11 cellular contexts compared by ENCODE assay signal in the genomic region with DNA sequence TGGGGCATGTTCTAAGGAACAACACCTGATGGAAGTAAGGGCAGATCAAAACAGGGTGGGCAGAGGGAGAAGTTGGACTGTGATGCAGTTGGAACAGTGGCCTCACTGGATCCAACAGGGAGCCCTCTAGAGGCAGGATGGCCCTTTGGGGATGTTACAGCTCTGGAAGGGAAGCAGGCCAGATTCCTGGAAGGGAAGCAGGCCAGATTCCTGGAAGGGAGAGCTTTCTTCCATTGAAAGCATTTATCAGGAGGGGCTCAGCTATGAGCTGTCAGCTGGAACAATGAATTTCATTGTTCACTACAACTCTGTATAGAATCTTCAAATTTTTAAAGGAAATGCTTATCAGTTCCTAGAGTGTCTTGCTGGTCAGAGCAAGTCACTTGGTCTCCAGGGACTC. TPM values are rescaled to one million over a fixed set of nuclear protein-coding genes. Genes with fewer than 3 reads are reported as not detected.
DNase-seq lines count a peak whose midpoint lies in the region; ATAC-seq lines count a peak whose summit lies in the region.
"Had no signal": no experiment of that assay in that cellular context is flagged by ENCODE, and none has a peak within 500 bp of the region (broad histone marks: within the 10 kb centered on the region; RNA-seq: fewer than 3 reads in every experiment).

No MANE protein-coding gene starts in this region.

- ATAC-seq in HG02623 (IDR thresholded peaks at IDR 0.05; ENCODE audit: unreplicated experiment) (no peak), GM18502 (IDR thresholded peaks at IDR 0.05; ENCODE audit: poor library complexity, unreplicated experiment) (no peak)

- intact Hi-C loops in activated naive CD4-positive, alpha-beta T cell treated with anti-CD3 and anti-CD28 coated beads for 36 hours (cut with micrococcal nuclease) = no loop called here

- DNase-seq in COLO829 (ENCODE audit: low spot score) = peak; percentile 78
- DNase-seq in LHCN-M2 (ENCODE audit: low read depth) = peak; percentile 44
- peak; percentile 23 for DNase-seq in cerebellar cortex (ENCODE audit: low spot score)
- peak; percentile 29 to 71 for DNase-seq in lung microvascular endothelial cell (ENCODE audit: low read depth in 2 of 2)
- DNase-seq in SHP77 treated with DMSO at 0.1 percent for 48 hours (lab: John Stamatoyannopoulos, UW) = no peak
- no peak for DNase-seq in activated naive CD4-positive, alpha-beta T cell treated with anti-CD3 and anti-CD28 coated beads for 36 hours
- DNase-seq: Karpas-422 had no signal

- CTCF ChIA-PET in activated naive CD4-positive, alpha-beta T cell treated with anti-CD3 and anti-CD28 coated beads for 36 hours (lab: Charles Lee) = no interaction called here

- H3K9me3 Mint-ChIP-seq in activated naive CD4-positive, alpha-beta T cell treated with anti-CD3 and anti-CD28 coated beads for 36 hours = no peaks in the 10 kb centered on the region
- H3K9me3 Mint-ChIP-seq: activated T-helper 1 cell treated with anti-CD3 and anti-CD28 coated beads, Interleukin-12 subunit alpha, Interleukin-12 subunit beta, Interleukin-2, Interleukin-4 antibody, amounts not matched to agents 30 ng/mL and 10 ng/mL and 1 ng/mL, durations not matched to agents 14 hours and 24 hours and 36 hours; stimulated activated naive CD8-positive, alpha-beta T cell treated with anti-CD3 and anti-CD28 coated beads, Interleukin-15, Interleukin-2, amounts not matched to agents 100 ng/mL and 50 ng/mL, for 24 hours had no signal

- H3K4me3 Mint-ChIP-seq in activated naive CD4-positive, alpha-beta T cell treated with anti-CD3 and anti-CD28 coated beads for 36 hours = no peak overlapping the region
- H3K4me3 Mint-ChIP-seq: activated T-helper 1 cell treated with anti-CD3 and anti-CD28 coated beads, Interleukin-12 subunit alpha, Interleukin-12 subunit beta, Interleukin-2, Interleukin-4 antibody, amounts not matched to agents 30 ng/mL and 10 ng/mL and 1 ng/mL, durations not matched to agents 14 hours and 24 hours and 36 hours; stimulated activated naive CD8-positive, alpha-beta T cell treated with anti-CD3 and anti-CD28 coated beads, Interleukin-15, Interleukin-2, amounts not matched to agents 100 ng/mL and 50 ng/mL, for 24 hours had no signal

- no peaks in the 10 kb centered on the region for H3K27me3 Mint-ChIP-seq in activated naive CD4-positive, alpha-beta T cell treated with anti-CD3 and anti-CD28 coated beads for 36 hours (ENCODE audit: low read depth)
- H3K27me3 Mint-ChIP-seq: stimulated activated naive CD8-positive, alpha-beta T cell treated with anti-CD3 and anti-CD28 coated beads, Interleukin-15, Interleukin-2, amounts not matched to agents 100 ng/mL and 50 ng/mL, for 24 hours had no signal

- no peaks in the 10 kb centered on the region for H3K36me3 Mint-ChIP-seq in activated naive CD4-positive, alpha-beta T cell treated with anti-CD3 and anti-CD28 coated beads for 36 hours (ENCODE audit: low read depth)

- H3K4me1 Mint-ChIP-seq in activated naive CD4-positive, alpha-beta T cell treated with anti-CD3 and anti-CD28 coated beads for 36 hours (ENCODE audit: low read depth) = peaks cover 2% of the 10 kb centered on the region

- no peak overlapping the region for H3K27ac Mint-ChIP-seq in activated naive CD4-positive, alpha-beta T cell treated with anti-CD3 and anti-CD28 coated beads for 36 hours
- H3K27ac Mint-ChIP-seq: activated T-helper 1 cell treated with anti-CD3 and anti-CD28 coated beads, Interleukin-12 subunit alpha, Interleukin-12 subunit beta, Interleukin-2, Interleukin-4 antibody, amounts not matched to agents 30 ng/mL and 10 ng/mL and 1 ng/mL, durations not matched to agents 14 hours and 24 hours and 36 hours; stimulated activated naive CD8-positive, alpha-beta T cell treated with anti-CD3 and anti-CD28 coated beads, Interleukin-15, Interleukin-2, amounts not matched to agents 100 ng/mL and 50 ng/mL, for 24 hours had no signal

RNA-seq across cellular contexts. Expression of gene IL15, which starts 17.7 kb away (rescaled TPM):
- total RNA-seq in LHCN-M2 (2014; rRNA removed) = 6.8 and 8.0 TPM in 2 replicates
- 2.8 TPM for polyA plus RNA-seq in LHCN-M2 (2012)
- total RNA-seq in lung microvascular endothelial cell = 0.87 and 1.2 TPM in 2 replicates
- under 1 TPM; 0.19 to 0.52 TPM for total RNA-seq in activated naive CD4-positive, alpha-beta T cell treated with anti-CD3 and anti-CD28 coated beads for 36 hours

Comparison
In these comparisons a context has a peak if more than half of its experiments do, and no peak if none do; other contexts are left out.
1. DNase-seq: peak in COLO829 (single experiment), LHCN-M2 (single experiment), cerebellar cortex (single experiment) and lung microvascular endothelial cell (2 of 2); none in SHP77 treated with DMSO at 0.1 percent for 48 hours (single experiment) and activated naive CD4-positive, alpha-beta T cell treated with anti-CD3 and anti-CD28 coated beads for 36 hours (single experiment).